9 cellular contexts compared by ENCODE assay signal in genomic region chr4:54547299-54548097, GRCh38.
DNase-seq lines count a peak whose midpoint lies in the region; ATAC-seq and TF ChIP-seq lines count a peak whose summit lies in the region.
"Had no signal": no experiment of that assay in that cellular context is flagged by ENCODE, and none has a peak within 500 bp of the region (broad histone marks: within the 10 kb centered on the region; RNA-seq: fewer than 3 reads in every experiment).

No MANE protein-coding gene starts in this region.

- H3K4me3 ChIP-seq in foreskin fibroblast (ENCODE audit: low read depth in 1 of 2, low read length in 2 of 2): no peak overlapping the region

- peak overlapping the region; percentile 22 for H3K27ac ChIP-seq in foreskin keratinocyte

- TF ChIP-seq CTCF in foreskin keratinocyte (conservative IDR thresholded peaks at IDR 0.05): no peak
- no peak for TF ChIP-seq CTCF in GM10248 (IDR thresholded peaks at IDR 0.05; ENCODE audit: control extremely low read depth, extremely low read depth, low read depth, missing control alignments)
- TF ChIP-seq CTCF in foreskin fibroblast (IDR thresholded peaks at IDR 0.05; ENCODE audit: low read depth, low read length): no peak

- no peaks in the 10 kb centered on the region for H3K27me3 ChIP-seq in foreskin keratinocyte

- peaks cover 21% of the 10 kb centered on the region for H3K4me1 ChIP-seq in foreskin keratinocyte

- ATAC-seq in GM18520 (IDR thresholded peaks at IDR 0.05; ENCODE audit: unreplicated experiment) (peak; percentile 70), GM21717 (IDR thresholded peaks at IDR 0.05; ENCODE audit: unreplicated experiment) (peak; percentile 70), foreskin keratinocyte (peak; percentile 37)

- peak; percentile 59 for DNase-seq in NCI-H1048 (lab: John Stamatoyannopoulos, UW)
- peak in 1 of 2 donors; percentile 57 for DNase-seq in foreskin keratinocyte
- no peak for DNase-seq in GM10248 (ENCODE audit: extremely low spot score)
- no peak for DNase-seq in cerebellar cortex (ENCODE audit: low spot score)
- DNase-seq in amniotic stem cell (lab: John Stamatoyannopoulos, UW): no peak
- no peak for DNase-seq in foreskin fibroblast
- DNase-seq: GDM1 had no signal

- CTCF ChIA-PET in GM10248 (lab: Yijun Ruan, JAX): interaction anchor here (1.4 to 1.6 kb wide), 2 partner anchors 11 to 14 kb away, joined by 3 to 4 read pairs; no protein-coding TSS in a partner anchor

- POLR2A ChIA-PET in GM10248 (lab: Yijun Ruan, JAX): no interaction called here
